Comparison of ENCODE assay signal across 8 cellular contexts in genomic region chr9:105519711-105520369, GRCh38. TPM values are rescaled to one million over a fixed set of nuclear protein-coding genes. Genes with fewer than 3 reads are reported as not detected.
DNase-seq lines count a peak whose midpoint lies in the region; ATAC-seq and TF ChIP-seq lines count a peak whose summit lies in the region.
"Not testable (repeated sequence)": the region's sequence is repeated elsewhere in the genome, so short reads cannot be mapped to it uniquely, and the experiment has no call there.

No MANE protein-coding gene starts in this region.

- peaks cover 31% of the 10 kb centered on the region for H3K9me3 Mint-ChIP-seq in endodermal cell

- peaks cover 72% of the 10 kb centered on the region for H3K36me3 Mint-ChIP-seq in endodermal cell (ENCODE audit: low read depth)

- DNase-seq in Peyer's patch (peak in 1 of 3 donors; percentile 51), endodermal cell (peak; percentile 55)
- DNase-seq in activated T-cell treated with anti-CD3 and anti-CD28 coated beads, Interleukin-2, amount 50 U/mL, for 1 hour: peak; percentile 48
- not testable (repeated sequence) for DNase-seq in lung (ENCODE audit: low spot score)
- peak; percentile 40 to 41 for DNase-seq in stimulated activated CD4-positive, alpha-beta T cell treated with anti-CD3 and anti-CD28 coated beads, Interleukin-2, amount 100 ng/mL, for 24 hours

- not testable (repeated sequence) for H3K27me3 ChIP-seq in BLaER1; Peyer's patch; endodermal cell (ENCODE audit: control insufficient read depth, insufficient read depth, low read length, poor library complexity, severe bottlenecking); lung (ENCODE audit: control insufficient read depth, insufficient read depth)

- peaks cover 22% of the 10 kb centered on the region for H3K36me3 ChIP-seq in BLaER1
- H3K36me3 ChIP-seq in Peyer's patch: peaks cover 0 to 16% (median 0%) of the 10 kb centered on the region in 3 donors
- peaks cover 22% of the 10 kb centered on the region for H3K36me3 ChIP-seq in endodermal cell (ENCODE audit: control insufficient read depth, insufficient read depth, low read length)
- not testable (repeated sequence) for H3K36me3 ChIP-seq in lung (ENCODE audit: control insufficient read depth in 2 of 2, insufficient read depth in 2 of 2, low read length in 2 of 2)

- H3K9ac ChIP-seq in BLaER1: 0 out of 2 replicates have a peak overlapping the region, but pooled peaks have one; percentile 45
- H3K9ac ChIP-seq in endodermal cell (ENCODE audit: extremely low read depth, low read length, poor library complexity, severe bottlenecking): not testable (repeated sequence)

- H3K4me3 Mint-ChIP-seq in endodermal cell: not testable (repeated sequence)

- not testable (repeated sequence) for H3K4me1 ChIP-seq in BLaER1; Peyer's patch; endodermal cell (ENCODE audit: control insufficient read depth, insufficient read depth, low read length); lung (ENCODE audit: control insufficient read depth in 2 of 2, insufficient read depth in 2 of 2, low read length in 2 of 2)

- H3K27ac Mint-ChIP-seq in endodermal cell: not testable (repeated sequence)

- peak overlapping the region; percentile 49; the same call in 1 of the 2 replicates for H3K27ac ChIP-seq in BLaER1
- H3K27ac ChIP-seq in Peyer's patch: peak overlapping the region; percentile 70 to 79 (median 73)
- not testable (repeated sequence) for H3K27ac ChIP-seq in endodermal cell (ENCODE audit: low read depth, low read length)
- H3K27ac ChIP-seq in lung (ENCODE audit: low read depth in 1 of 2, low read length in 1 of 2): peak overlapping the region; percentile 24 to 56

- not testable (repeated sequence) for H4K20me1 ChIP-seq in BLaER1

- not testable (repeated sequence) for TF ChIP-seq CTCF in Peyer's patch (IDR thresholded peaks at IDR 0.05); endodermal cell (conservative IDR thresholded peaks at IDR 0.05); lung (IDR thresholded peaks at IDR 0.05; ENCODE audit: control extremely low read depth, extremely low read depth)

- H3K4me3 ChIP-seq in BLaER1 (peak overlapping the region; percentile 58), Peyer's patch (peak overlapping the region; percentile 33 to 48 (median 46))
- not testable (repeated sequence) for H3K4me3 ChIP-seq in endodermal cell (ENCODE audit: low read length); lung

- 93 to 96% methylated on average over 5 to 42 of the region's 43 CpGs for WGBS in endodermal cell (ENCODE audit: insufficient coverage in 1 of 2, insufficient read length in 1 of 2), 2 experiments
- 82 to 96% methylated on average over 39 to 43 of the region's 43 CpGs for WGBS in lung, 2 donors

- not testable (repeated sequence) for TF ChIP-seq POLR2A in Peyer's patch (IDR thresholded peaks at IDR 0.05)

- H3K4me2 ChIP-seq in BLaER1: not testable (repeated sequence)

- not testable (repeated sequence) for H3K9me3 ChIP-seq in BLaER1; Peyer's patch; endodermal cell (ENCODE audit: control insufficient read depth, low read length); lung (ENCODE audit: control insufficient read depth in 2 of 2, insufficient read depth in 1 of 2, low read length in 1 of 2)

- H3K4me1 Mint-ChIP-seq in endodermal cell: not testable (repeated sequence)

- ATAC-seq in GM19395 (IDR thresholded peaks at IDR 0.05; ENCODE audit: unreplicated experiment) (peak; percentile 53), HG03196 (IDR thresholded peaks at IDR 0.05; ENCODE audit: unreplicated experiment) (peak; percentile 64), lung (ENCODE audit: insufficient read depth, low FRiP score) (peak; percentile 34)

- H3K27me3 Mint-ChIP-seq in endodermal cell (ENCODE audit: insufficient read depth): not testable (repeated sequence)

RNA-seq across cellular contexts. Expression of gene FKTN, which starts 38.1 kb away (rescaled TPM):
- total RNA-seq in Peyer's patch (10 to 100 TPM in 2 of 4 donors, 1 to 10 TPM in 2; 5.0 to 22.1 (median 8.4) TPM), endodermal cell (10 to 100 TPM; 11.7 to 20.8 TPM), lung (10 to 100 TPM; 11.3 to 36.9 TPM)
- polyA plus RNA-seq in endodermal cell (2013, experiment 1 of 2): 14.2 TPM
- polyA plus RNA-seq in endodermal cell (2013, experiment 2 of 2): 13.1 TPM
- 1 to 10 TPM; 3.2 to 3.4 TPM for polyA plus RNA-seq in lung
